ENCODE assay signal across 25 cellular contexts in the genomic region with DNA sequence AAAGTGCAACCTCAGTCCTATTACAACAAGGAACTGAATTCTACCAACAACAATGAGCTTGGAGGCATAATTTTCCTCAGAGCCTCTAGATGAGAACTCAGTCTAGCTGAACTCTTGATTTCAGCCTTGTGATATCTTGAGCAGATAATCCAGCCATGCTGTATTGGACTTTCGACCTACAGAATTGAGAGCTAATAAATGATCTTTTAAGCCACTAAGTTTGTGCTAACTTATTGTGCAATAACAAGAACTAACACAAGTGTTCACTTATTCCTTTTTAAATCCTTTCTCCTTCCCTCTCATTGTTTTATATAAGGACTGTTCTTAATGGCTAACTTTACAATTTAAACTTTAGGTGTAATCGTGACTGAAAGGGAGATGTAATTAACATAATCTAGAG.
"Had no signal": no experiment of that assay in that cellular context is flagged by ENCODE, and none has a peak within 500 bp of the region (broad histone marks: within the 10 kb centered on the region; RNA-seq: fewer than 3 reads in every experiment).

No MANE protein-coding gene starts in this region.

- H3K4me1 ChIP-seq: esophagus muscularis mucosa, foreskin keratinocyte, gastroesophageal sphincter, heart left ventricle, lower lobe of right lung, pancreas, spleen, tibial nerve, upper lobe of left lung had no signal

- H3K9me3 ChIP-seq: esophagus muscularis mucosa, gastroesophageal sphincter, heart left ventricle, lower lobe of right lung, neutrophil, pancreas, spleen, thoracic aorta, tibial nerve had no signal

- H3K27ac ChIP-seq: coronary artery, esophagus muscularis mucosa, foreskin keratinocyte, gastroesophageal sphincter, heart left ventricle, lower lobe of right lung, neutrophil, pancreas, spleen, thoracic aorta, tibial nerve, upper lobe of left lung had no signal

- H3K27me3 ChIP-seq: esophagus muscularis mucosa, gastroesophageal sphincter, neutrophil, upper lobe of left lung had no signal

- H3K9me3 Mint-ChIP-seq: natural killer cell; stimulated activated naive B cell treated with anti-CD40 and anti-IgM and Interleukin-4, amounts not matched to agents 10 μg/mL and 1 μg/mL and 100 μg/mL, for 72 hours; stimulated activated naive CD8-positive, alpha-beta T cell treated with anti-CD3 and anti-CD28 coated beads, Interleukin-15, Interleukin-2, amounts not matched to agents 100 ng/mL and 50 ng/mL, for 24 hours had no signal

- H3K36me3 ChIP-seq: esophagus muscularis mucosa, gastroesophageal sphincter, heart left ventricle, lower lobe of right lung, neutrophil, pancreas, spleen, thoracic aorta, tibial nerve, upper lobe of left lung had no signal

- H3K36me3 Mint-ChIP-seq: natural killer cell; stimulated activated naive B cell treated with anti-CD40 and anti-IgM and Interleukin-4, amounts not matched to agents 10 μg/mL and 1 μg/mL and 100 μg/mL, for 72 hours had no signal

- H3K4me3 Mint-ChIP-seq: natural killer cell; stimulated activated naive B cell treated with anti-CD40 and anti-IgM and Interleukin-4, amounts not matched to agents 10 μg/mL and 1 μg/mL and 100 μg/mL, for 72 hours; stimulated activated naive CD8-positive, alpha-beta T cell treated with anti-CD3 and anti-CD28 coated beads, Interleukin-15, Interleukin-2, amounts not matched to agents 100 ng/mL and 50 ng/mL, for 24 hours had no signal

- FAIRE-seq: endothelial cell of umbilical vein, urothelium cell line had no signal

- H3K27ac Mint-ChIP-seq: natural killer cell; stimulated activated naive B cell treated with anti-CD40 and anti-IgM and Interleukin-4, amounts not matched to agents 10 μg/mL and 1 μg/mL and 100 μg/mL, for 72 hours; stimulated activated naive CD8-positive, alpha-beta T cell treated with anti-CD3 and anti-CD28 coated beads, Interleukin-15, Interleukin-2, amounts not matched to agents 100 ng/mL and 50 ng/mL, for 24 hours had no signal

- H3K4me1 Mint-ChIP-seq: natural killer cell; stimulated activated naive B cell treated with anti-CD40 and anti-IgM and Interleukin-4, amounts not matched to agents 10 μg/mL and 1 μg/mL and 100 μg/mL, for 72 hours had no signal

- H3K4me3 ChIP-seq: coronary artery, esophagus muscularis mucosa, gastroesophageal sphincter, heart left ventricle, lower lobe of right lung, pancreas, spleen, thoracic aorta, tibial nerve, upper lobe of left lung had no signal

- DNase-seq: dermis blood vessel endothelial cell; effector memory CD4-positive, alpha-beta T cell; foreskin keratinocyte; heart left ventricle; hippocampal formation; islet precursor cell; kidney glomerular epithelial cell; left colon; left ventricle myocardium superior; lower lobe of right lung; natural killer cell; pancreas; spleen; stimulated activated CD4-positive, alpha-beta T cell treated with anti-CD3 and anti-CD28 coated beads, Interleukin-2, amount 100 ng/mL, for 48 hours; stimulated activated naive B cell treated with anti-CD40 and anti-IgM and Interleukin-4, amounts not matched to agents 10 μg/mL and 1 μg/mL and 100 μg/mL, for 72 hours; upper lobe of left lung had no signal
